14 cellular contexts compared by ENCODE assay signal in genomic region chr7:80900583-80901576, GRCh38. TPM values are rescaled to one million over a fixed set of nuclear protein-coding genes. Genes with fewer than 3 reads are reported as not detected.
DNase-seq lines count a peak whose midpoint lies in the region; ATAC-seq, FAIRE-seq and TF ChIP-seq lines count a peak whose summit lies in the region.
"Had no signal": no experiment of that assay in that cellular context is flagged by ENCODE, and none has a peak within 500 bp of the region (broad histone marks: within the 10 kb centered on the region; RNA-seq: fewer than 3 reads in every experiment).

No MANE protein-coding gene starts in this region.

- TF ChIP-seq CTCF in A549 (IDR thresholded peaks at IDR 0.05) (no peak), mesothelial cell of epicardium (IDR thresholded peaks at IDR 0.05; ENCODE audit: unreplicated experiment) (no peak), upper lobe of left lung (IDR thresholded peaks at IDR 0.05) (no peak)

- H3K27me3 Mint-ChIP-seq in mesothelial cell of epicardium (ENCODE audit: low read depth) = no peaks in the 10 kb centered on the region
- H3K27me3 Mint-ChIP-seq: B cell; stimulated activated memory B cell treated with anti-CD40 and anti-IgM and Interleukin-4, amounts not matched to agents 10 μg/mL and 1 μg/mL and 100 μg/mL, for 72 hours had no signal

- peak overlapping the region; percentile 57 to 67 for H3K27ac ChIP-seq in A549
- H3K27ac ChIP-seq in upper lobe of left lung = no peak overlapping the region
- H3K27ac ChIP-seq: left ventricle myocardium inferior, spleen had no signal

- ATAC-seq in A549 = peak in 1 of 2 experiments; percentile 26; a peak in 2 of 6 replicates
- no peak for ATAC-seq in HG03457 (IDR thresholded peaks at IDR 0.05; ENCODE audit: unreplicated experiment)
- no peak for ATAC-seq in upper lobe of left lung (ENCODE audit: low FRiP score in 2 of 2)
- ATAC-seq in HG03342 (IDR thresholded peaks at IDR 0.05; ENCODE audit: unreplicated experiment) = no peak
- ATAC-seq: stimulated activated memory B cell treated with anti-CD40 and anti-IgM and Interleukin-4, amounts not matched to agents 10 μg/mL and 1 μg/mL and 100 μg/mL, for 72 hours had no signal

- no peaks in the 10 kb centered on the region for H3K27me3 ChIP-seq in upper lobe of left lung
- H3K27me3 ChIP-seq: spleen had no signal

- POLR2A ChIA-PET in A549 (lab: Yijun Ruan, JAX) = no interaction called here

- DNase-seq in A549 (ENCODE audit: low read depth in 1 of 2, low spot score in 1 of 2) (no peak), NOMO-1 (lab: John Stamatoyannopoulos, UW; ENCODE audit: unreplicated experiment in 2 of 2) (peak; percentile 69 to 88), dedifferentiated amniotic fluid mesenchymal stem cell (ENCODE audit: extremely low spot score) (peak; percentile 58), mesothelial cell of epicardium (ENCODE audit: low spot score in 2 of 2, unreplicated experiment in 2 of 2) (no peak), upper lobe of left lung (no peak), NCI-H1930 (lab: John Stamatoyannopoulos, UW) (no peak)
- DNase-seq: effector CD8-positive, alpha-beta T cell; left ventricle myocardium inferior; spleen had no signal

- TF ChIP-seq RAD21 in A549 (conservative IDR thresholded peaks at IDR 0.05 in 1 of 2, IDR thresholded peaks at IDR 0.05 in 1 of 2) = no peak

- 32% methylated on average over 4 of the region's 4 CpGs for WGBS in A549 (ENCODE audit: missing lambda C conversion rate)
- 64 to 72% methylated on average over 4 of the region's 4 CpGs for WGBS in upper lobe of left lung, 2 donors

- no peak overlapping the region for H3K4me3 ChIP-seq in A549
- H3K4me3 ChIP-seq in upper lobe of left lung = no peak overlapping the region
- H3K4me3 ChIP-seq: left ventricle myocardium inferior, spleen had no signal

- H3K36me3 ChIP-seq in upper lobe of left lung = no peaks in the 10 kb centered on the region
- H3K36me3 ChIP-seq: left ventricle myocardium inferior, spleen had no signal

- peak overlapping the region; percentile 9 for H3K27ac Mint-ChIP-seq in mesothelial cell of epicardium
- H3K27ac Mint-ChIP-seq: B cell; stimulated activated memory B cell treated with anti-CD40 and anti-IgM and Interleukin-4, amounts not matched to agents 10 μg/mL and 1 μg/mL and 100 μg/mL, for 72 hours had no signal

- H3K4me2 ChIP-seq in A549 = peak overlapping the region; percentile 53

- H3K9me3 ChIP-seq in A549 (no peaks in the 10 kb centered on the region), upper lobe of left lung (no peaks in the 10 kb centered on the region)
- H3K9me3 ChIP-seq: left ventricle myocardium inferior, spleen had no signal

- TF ChIP-seq POLR2A in A549 (IDR thresholded peaks at IDR 0.05; ENCODE audit: low read length) = no peak
- TF ChIP-seq POLR2A in upper lobe of left lung (IDR thresholded peaks at IDR 0.05) = no peak

- FAIRE-seq in A549 (lab: Jason Lieb, UNC) = no peak

- H3K4me3 Mint-ChIP-seq in mesothelial cell of epicardium = no peak overlapping the region
- H3K4me3 Mint-ChIP-seq: B cell; stimulated activated memory B cell treated with anti-CD40 and anti-IgM and Interleukin-4, amounts not matched to agents 10 μg/mL and 1 μg/mL and 100 μg/mL, for 72 hours had no signal

- H3K9me3 Mint-ChIP-seq in mesothelial cell of epicardium = no peaks in the 10 kb centered on the region

- H3K4me1 ChIP-seq in A549 = peaks cover 73% of the 10 kb centered on the region
- no peaks in the 10 kb centered on the region for H3K4me1 ChIP-seq in upper lobe of left lung
- H3K4me1 ChIP-seq: spleen had no signal

- no peak for TF ChIP-seq EP300 in A549 (IDR thresholded peaks at IDR 0.05)
- peak in 1 of 4 donors; percentile 51 for TF ChIP-seq EP300 in upper lobe of left lung (IDR thresholded peaks at IDR 0.05)

- CTCF ChIA-PET in A549 (lab: Yijun Ruan, JAX) = no interaction called here

- peaks cover 20% of the 10 kb centered on the region for H3K36me3 Mint-ChIP-seq in mesothelial cell of epicardium
- H3K36me3 Mint-ChIP-seq: stimulated activated memory B cell treated with anti-CD40 and anti-IgM and Interleukin-4, amounts not matched to agents 10 μg/mL and 1 μg/mL and 100 μg/mL, for 72 hours had no signal

- peaks cover 25% of the 10 kb centered on the region for H3K4me1 Mint-ChIP-seq in mesothelial cell of epicardium
- H3K4me1 Mint-ChIP-seq: B cell; stimulated activated memory B cell treated with anti-CD40 and anti-IgM and Interleukin-4, amounts not matched to agents 10 μg/mL and 1 μg/mL and 100 μg/mL, for 72 hours had no signal

TF ChIP-seq in A549, 52 proteins besides CTCF, POLR2A, EP300 and RAD21:
- TF ChIP-seq FOSL2 (IDR thresholded peaks at IDR 0.05) (no peak), FOSL2 (CRISPR knock-in tag; IDR thresholded peaks at IDR 0.05) (peak; percentile 73), SREBF2 (IDR thresholded peaks at IDR 0.05) (no peak)

RNA-seq across cellular contexts. Expression of gene SEMA3C, which starts 18.0 kb away (rescaled TPM):
- polyA plus RNA-seq in A549 (2011; rRNA removed) (208 and 212 TPM in 2 replicates), A549 (2017; fragmentation: RNase III; extraction: RNeasy Plus Mini Kit Qiagen cat#74134 plus additional on column Dnase treatment) (78.1 to 79.2 TPM (median 78.2 TPM) in 3 replicates)
- 38.1 and 39.8 TPM in 2 replicates for polyA plus RNA-seq in A549 (2012; cell fraction: cytosol; rRNA removed)
- polyA plus RNA-seq in A549 (2012; cell fraction: nucleus; rRNA removed) = 42.9 and 51.9 TPM in 2 replicates
- polyA minus RNA-seq in A549 (2011; rRNA and poly(A)+ RNA removed) = 300 and 317 TPM in 2 replicates
- total RNA-seq in mesothelial cell of epicardium (490 to 527 TPM (median 496 TPM) in 3 replicates), upper lobe of left lung (10 to 100 TPM; 30.7 to 81.7 (median 50.1) TPM)
- total RNA-seq: B cell; T-helper 2 cell treated with Interferon-gamma antibody and Interleukin-4, amounts not matched to agents 100 ng/mL and 5 ng/mL, for 36 hours had no signal

Comparison
In these comparisons a context has a peak if more than half of its experiments do, and no peak if none do; other contexts are left out.
1. DNase-seq: peak in NOMO-1 (2 of 2) and dedifferentiated amniotic fluid mesenchymal stem cell (single experiment); none in A549 (0 of 2), mesothelial cell of epicardium (0 of 2), upper lobe of left lung (0 of 2) and NCI-H1930 (0 of 2).
2. H3K27ac ChIP-seq: peak in A549 (2 of 2); none in upper lobe of left lung (0 of 4).